ENCODE assay signal across 12 cellular contexts in the genomic region with DNA sequence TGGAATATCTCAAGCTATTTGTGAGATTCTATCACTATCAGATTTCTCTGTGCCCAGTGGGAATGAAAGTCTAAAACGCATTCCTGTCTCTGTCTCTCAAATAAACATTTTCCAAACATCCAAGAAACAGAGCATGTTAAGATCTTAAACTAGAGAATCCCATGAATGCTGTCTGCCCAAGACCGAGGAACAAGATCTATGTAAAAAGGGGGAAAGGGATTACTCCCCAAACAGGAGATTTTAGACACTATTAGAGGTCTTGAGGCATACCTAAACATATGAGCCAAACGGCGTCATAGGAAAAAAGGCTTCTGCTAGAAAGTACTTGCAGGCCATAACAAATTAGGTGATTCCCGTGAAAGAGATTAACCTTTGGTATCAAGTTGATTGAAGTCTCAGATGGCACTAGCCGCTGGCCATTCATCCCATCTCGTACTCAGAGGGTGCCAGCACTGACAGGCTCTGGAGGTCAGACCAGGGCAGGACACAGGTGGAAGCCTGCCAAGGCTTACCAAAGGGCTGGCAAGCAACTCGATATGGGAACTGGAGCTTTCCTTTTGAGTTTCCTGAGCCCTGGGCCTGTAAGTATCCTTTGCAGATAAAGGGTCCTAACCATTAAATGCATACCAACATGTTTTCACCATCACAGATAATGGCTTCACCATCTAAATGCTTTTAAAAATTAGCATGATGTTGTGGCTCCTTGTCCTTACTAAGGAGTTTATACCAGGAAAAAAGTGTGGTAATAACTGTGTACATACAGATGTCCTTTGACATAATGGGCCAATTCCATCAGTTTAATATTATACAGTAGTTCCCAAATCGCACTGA.
A peak's percentile ranks its signal among the peaks of the same experiment; 100 is the strongest.
DNase-seq lines count a peak whose midpoint lies in the region; ATAC-seq and TF ChIP-seq lines count a peak whose summit lies in the region.
"Had no signal": no experiment of that assay in that cellular context is flagged by ENCODE, and none has a peak within 500 bp of the region (broad histone marks: within the 10 kb centered on the region; RNA-seq: fewer than 3 reads in every experiment).

No MANE protein-coding gene starts in this region.

- peak overlapping the region; percentile 65 for H3K9ac ChIP-seq in adipocyte (ENCODE audit: low read length)

- H3K4me1 Mint-ChIP-seq in activated T-helper 17 cell treated with anti-CD3 and anti-CD28 coated beads, Interleukin-2, amount 50 U/mL, for 72 hours: peaks cover 22% of the 10 kb centered on the region

- ATAC-seq in activated T-helper 17 cell treated with anti-CD3 and anti-CD28 coated beads, Interleukin-2, amount 50 U/mL, for 72 hours (replicated peaks): no peak
- ATAC-seq: K562; stimulated activated effector memory CD8-positive, alpha-beta T cell treated with anti-CD3 and anti-CD28 coated beads, Interleukin-12 subunit alpha, Interleukin-12 subunit beta, amount 100 ng/mL, for 72 hours had no signal

- no peak overlapping the region for H3K27ac Mint-ChIP-seq in activated T-helper 17 cell treated with anti-CD3 and anti-CD28 coated beads, Interleukin-2, amount 50 U/mL, for 72 hours
- H3K27ac Mint-ChIP-seq: activated naive CD8-positive, alpha-beta T cell; stimulated activated effector memory CD8-positive, alpha-beta T cell treated with anti-CD3 and anti-CD28 coated beads, Interleukin-12 subunit alpha, Interleukin-12 subunit beta, amount 100 ng/mL, for 72 hours had no signal

- H3K9me3 ChIP-seq in BE2C (no peaks in the 10 kb centered on the region), adipocyte (ENCODE audit: control insufficient read depth, low read length) (no peaks in the 10 kb centered on the region)

- H3K27me3 ChIP-seq in BE2C: no peaks in the 10 kb centered on the region
- no peaks in the 10 kb centered on the region for H3K27me3 ChIP-seq in adipocyte (replicated peaks; ENCODE audit: control insufficient read depth, insufficient read depth, low read length)

- H3K4me3 Mint-ChIP-seq in activated T-helper 17 cell treated with anti-CD3 and anti-CD28 coated beads, Interleukin-2, amount 50 U/mL, for 72 hours: no peak overlapping the region
- H3K4me3 Mint-ChIP-seq: activated naive CD8-positive, alpha-beta T cell; stimulated activated effector memory CD8-positive, alpha-beta T cell treated with anti-CD3 and anti-CD28 coated beads, Interleukin-12 subunit alpha, Interleukin-12 subunit beta, amount 100 ng/mL, for 72 hours had no signal

- H3K9me3 Mint-ChIP-seq in activated T-helper 17 cell treated with anti-CD3 and anti-CD28 coated beads, Interleukin-2, amount 50 U/mL, for 72 hours: no peaks in the 10 kb centered on the region
- H3K9me3 Mint-ChIP-seq: stimulated activated effector memory CD8-positive, alpha-beta T cell treated with anti-CD3 and anti-CD28 coated beads, Interleukin-12 subunit alpha, Interleukin-12 subunit beta, amount 100 ng/mL, for 72 hours had no signal

- H3K36me3 Mint-ChIP-seq in activated T-helper 17 cell treated with anti-CD3 and anti-CD28 coated beads, Interleukin-2, amount 50 U/mL, for 72 hours (ENCODE audit: low read depth): no peaks in the 10 kb centered on the region
- H3K36me3 Mint-ChIP-seq: activated naive CD8-positive, alpha-beta T cell; stimulated activated effector memory CD8-positive, alpha-beta T cell treated with anti-CD3 and anti-CD28 coated beads, Interleukin-12 subunit alpha, Interleukin-12 subunit beta, amount 100 ng/mL, for 72 hours had no signal

- H3K27me3 Mint-ChIP-seq in activated T-helper 17 cell treated with anti-CD3 and anti-CD28 coated beads, Interleukin-2, amount 50 U/mL, for 72 hours: no peaks in the 10 kb centered on the region
- H3K27me3 Mint-ChIP-seq: activated naive CD8-positive, alpha-beta T cell had no signal

- H3K36me3 ChIP-seq in BE2C: no peaks in the 10 kb centered on the region
- H3K36me3 ChIP-seq in adipocyte (ENCODE audit: control insufficient read depth, insufficient read depth, low read length, severe bottlenecking): no peaks in the 10 kb centered on the region

- TF ChIP-seq CTCF in BE2C (IDR thresholded peaks at IDR 0.05; ENCODE audit: low read depth, low read length): no peak

- no peaks in the 10 kb centered on the region for H3K4me1 ChIP-seq in BE2C
- H3K4me1 ChIP-seq in adipocyte (ENCODE audit: control insufficient read depth, insufficient read depth, low read length): peaks cover 45% of the 10 kb centered on the region

- no peak overlapping the region for H3K4me3 ChIP-seq in BE2C (ENCODE audit: low read depth, low read length)
- H3K4me3 ChIP-seq in adipocyte (ENCODE audit: low read length): peak overlapping the region; percentile 14
- H3K4me3 ChIP-seq: K562 had no signal

- intact Hi-C loops in cardiac septum (cut with DNase I): loop anchor here (2.0 to 5.0 kb wide), 4 partner anchors 36 to 226 kb away; a partner anchor contains a TSS

- peak; percentile 21 for DNase-seq in BE2C
- no peak for DNase-seq in adipocyte (ENCODE audit: low read depth)
- DNase-seq in cardiac septum (ENCODE audit: low spot score): peak; percentile 88
- DNase-seq in pons (ENCODE audit: low spot score): peak; percentile 87
- no peak for DNase-seq in NCI-H2107 (lab: John Stamatoyannopoulos, UW)
- no peak for DNase-seq in activated CD4-positive, alpha-beta T cell treated with anti-CD3 and anti-CD28 coated beads for 48 hours
- no peak for DNase-seq in retina
- DNase-seq: SW 1271 had no signal

Comparison
In these comparisons a context has a peak if more than half of its experiments do, and no peak if none do; other contexts are left out.
1. DNase-seq: peak in BE2C (single experiment), cardiac septum (single experiment) and pons (single experiment); none in adipocyte (single experiment), NCI-H2107 (single experiment), activated CD4-positive, alpha-beta T cell treated with anti-CD3 and anti-CD28 coated beads for 48 hours (single experiment) and retina (single experiment).